Comparison of ENCODE assay signal across 8 cellular contexts in the genomic region with DNA sequence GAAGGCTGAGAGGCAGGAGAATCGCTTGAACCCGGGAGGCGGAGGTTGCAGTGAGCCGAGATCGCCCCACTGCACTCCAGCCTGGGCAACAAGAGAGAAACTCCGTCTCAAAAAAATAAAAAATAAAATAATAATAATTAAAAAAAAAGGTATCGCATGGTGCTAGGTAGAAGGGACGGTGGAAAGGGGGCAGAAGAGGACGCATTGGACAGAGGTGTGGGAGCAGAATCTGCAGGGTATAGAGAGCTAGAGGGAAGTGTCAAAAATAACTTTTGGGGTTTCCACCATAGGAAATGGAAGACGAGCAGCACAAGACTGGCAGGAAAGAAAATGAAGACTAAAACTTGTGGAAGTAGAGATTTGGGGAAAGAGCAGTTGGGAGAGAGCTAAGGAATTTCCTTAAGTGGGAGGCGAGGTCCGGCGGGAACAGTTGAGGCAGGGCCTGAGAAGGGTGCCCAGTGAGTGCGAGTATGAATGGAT. TPM values are rescaled to one million over a fixed set of nuclear protein-coding genes. Genes with fewer than 3 reads are reported as not detected.
DNase-seq lines count a peak whose midpoint lies in the region; ATAC-seq and TF ChIP-seq lines count a peak whose summit lies in the region.

No MANE protein-coding gene starts in this region.

- intact Hi-C loops in PC-3 (cut with micrococcal nuclease) = loop anchor here (5.0 to 10.0 kb wide), 2 partner anchors 106 to 339 kb away; partner anchors contain the start of gene RAF1

- peak overlapping the region; percentile 93 for H3K9ac ChIP-seq in PC-3 (ENCODE audit: low read length)
- H3K9ac ChIP-seq in endodermal cell (ENCODE audit: extremely low read depth, low read length, poor library complexity, severe bottlenecking) = peak overlapping the region; percentile 90
- no peak overlapping the region for H3K9ac ChIP-seq in neural progenitor cell

- H3K4me1 ChIP-seq in PC-3 (ENCODE audit: insufficient read depth, low read length) (peaks cover 16% of the 10 kb centered on the region), endodermal cell (ENCODE audit: control insufficient read depth, insufficient read depth, low read length) (peaks cover 9% of the 10 kb centered on the region), neural progenitor cell (peaks cover 12% of the 10 kb centered on the region)

- H4K20me1 ChIP-seq in PC-3 (ENCODE audit: low read length) (peaks cover 36% of the 10 kb centered on the region), neural progenitor cell (ENCODE audit: low read depth) (peaks cover 40% of the 10 kb centered on the region)

- peaks cover 26% of the 10 kb centered on the region for H3K4me1 Mint-ChIP-seq in endodermal cell
- peaks cover 26% of the 10 kb centered on the region for H3K4me1 Mint-ChIP-seq in neural progenitor cell

- POLR2A ChIA-PET in PC-3 (lab: Charles Lee; ENCODE audit: unreplicated experiment) = no interaction called here

- WGBS in endodermal cell (ENCODE audit: insufficient coverage in 1 of 2, insufficient read length in 1 of 2), 2 experiments = 28 to 41% methylated on average over 8 to 13 of the region's 14 CpGs

- TSS peak; percentile 87 for BruUV-seq in PC-3 (replicated peaks; lab: Mats Ljungman, UMichigan)

- no peaks in the 10 kb centered on the region for H3K9me3 ChIP-seq in PC-3 (ENCODE audit: low read length)
- H3K9me3 ChIP-seq in endodermal cell (ENCODE audit: control insufficient read depth, low read length) = no peaks in the 10 kb centered on the region
- no peaks in the 10 kb centered on the region for H3K9me3 ChIP-seq in neural progenitor cell (ENCODE audit: low read depth)

- peak overlapping the region; percentile 82 for H3K4me2 ChIP-seq in PC-3 (ENCODE audit: low read length)
- H3K4me2 ChIP-seq in neural progenitor cell = peak overlapping the region; percentile 93

- H3K27ac Mint-ChIP-seq in endodermal cell (peak overlapping the region; percentile 95), neural progenitor cell (peak overlapping the region; percentile 34)

- H3K4me3 Mint-ChIP-seq in endodermal cell (peak overlapping the region; percentile 77), neural progenitor cell (peak overlapping the region; percentile 86)

- H3F3A ChIP-seq in PC-3 (ENCODE audit: low read length, unreplicated experiment) (no peaks in the 10 kb centered on the region), neural progenitor cell (ENCODE audit: low read depth) (peaks cover 3% of the 10 kb centered on the region)

- H3K27me3 ChIP-seq in PC-3 (ENCODE audit: low read length) (no peaks in the 10 kb centered on the region), endodermal cell (ENCODE audit: control insufficient read depth, insufficient read depth, low read length, poor library complexity, severe bottlenecking) (no peaks in the 10 kb centered on the region), neural progenitor cell (peaks cover 11% of the 10 kb centered on the region)

- H3K4me3 ChIP-seq in GM12864 (ENCODE audit: low read depth, low read length) (peak overlapping the region; percentile 97), PC-3 (ENCODE audit: low read length) (peak overlapping the region; percentile 78), endodermal cell (ENCODE audit: low read length) (peak overlapping the region; percentile 96), neural progenitor cell (peak overlapping the region; percentile 70)

- no peaks in the 10 kb centered on the region for H3K9me3 Mint-ChIP-seq in endodermal cell
- no peaks in the 10 kb centered on the region for H3K9me3 Mint-ChIP-seq in neural progenitor cell

- CTCF ChIA-PET in PC-3 (lab: Charles Lee) = no interaction called here

- TF ChIP-seq CTCF in GM12864 (IDR thresholded peaks at IDR 0.05; ENCODE audit: low read depth, low read length, missing control alignments) (no peak), PC-3 (conservative IDR thresholded peaks at IDR 0.05; ENCODE audit: low read depth, low read length) (no peak), endodermal cell (conservative IDR thresholded peaks at IDR 0.05) (no peak), neural progenitor cell (IDR thresholded peaks at IDR 0.05) (no peak)

- H3K27ac ChIP-seq in PC-3 (ENCODE audit: low read length) (peak overlapping the region; percentile 47), endodermal cell (ENCODE audit: low read depth, low read length) (peak overlapping the region; percentile 45), neural progenitor cell (no peak overlapping the region)

- DNase-seq in GM12864 (ENCODE audit: low read depth) = no peak
- no peak for DNase-seq in PC-3
- DNase-seq in endodermal cell = no peak
- DNase-seq in neural progenitor cell (ENCODE audit: low spot score) = no peak
- no peak for DNase-seq in NCI-H2107 (lab: John Stamatoyannopoulos, UW)
- no peak for DNase-seq in NCI-H2029 (lab: John Stamatoyannopoulos, UW)
- DNase-seq in COLO668 (lab: John Stamatoyannopoulos, UW; ENCODE audit: unreplicated experiment) = no peak

- H3K36me3 Mint-ChIP-seq in endodermal cell (ENCODE audit: low read depth) = no peaks in the 10 kb centered on the region
- H3K36me3 Mint-ChIP-seq in neural progenitor cell = no peaks in the 10 kb centered on the region

- peaks cover 5% of the 10 kb centered on the region for H3K27me3 Mint-ChIP-seq in endodermal cell (ENCODE audit: insufficient read depth)
- H3K27me3 Mint-ChIP-seq in neural progenitor cell (ENCODE audit: insufficient read depth, low read depth) = no peaks in the 10 kb centered on the region

- no peaks in the 10 kb centered on the region for H3K9me2 ChIP-seq in PC-3 (replicated peaks; ENCODE audit: low read length)

- H2AFZ ChIP-seq in PC-3 (ENCODE audit: low read length) (peak overlapping the region; percentile 99), neural progenitor cell (replicated peaks) (peak overlapping the region; percentile 94)

- H3K79me2 ChIP-seq in PC-3 (ENCODE audit: low read length) = peaks cover 44% of the 10 kb centered on the region
- H3K79me2 ChIP-seq in neural progenitor cell (ENCODE audit: low read depth) = peaks cover 44% of the 10 kb centered on the region

- H3K36me3 ChIP-seq in PC-3 (ENCODE audit: low read depth, low read length) (no peaks in the 10 kb centered on the region), endodermal cell (ENCODE audit: control insufficient read depth, insufficient read depth, low read length) (no peaks in the 10 kb centered on the region), neural progenitor cell (no peaks in the 10 kb centered on the region)

- ATAC-seq in PC-3 (no peak), HG03039 (IDR thresholded peaks at IDR 0.05; ENCODE audit: unreplicated experiment) (no peak)

RNA-seq across cellular contexts. Expression of gene MKRN2, which starts 0.6 kb away (rescaled TPM):
- 41.6 and 45.8 TPM in 2 replicates for total RNA-seq in PC-3 (2014; rRNA removed)
- total RNA-seq in endodermal cell = 10 to 100 TPM; 18.8 to 23.3 TPM
- polyA plus RNA-seq in endodermal cell (2013, experiment 1 of 2) = 36.3 TPM
- polyA plus RNA-seq in endodermal cell (2013, experiment 2 of 2) = 32.6 TPM
- total RNA-seq in neural progenitor cell (ENCODE audit: low replicate concordance) = 26.2 and 26.5 TPM in 2 replicates

RNA-seq across cellular contexts. Expression of gene MKRN2OS, which starts 11.0 kb away (rescaled TPM):
- 6.6 and 7.9 TPM in 2 replicates for total RNA-seq in PC-3 (2014; rRNA removed)
- total RNA-seq in endodermal cell = under 1 TPM in 1 of 2 donors, not detected in 1; 0.84 TPM
- polyA plus RNA-seq in endodermal cell (2013, experiment 1 of 2) = not detected
- not detected for polyA plus RNA-seq in endodermal cell (2013, experiment 2 of 2)
- not detected in 2 replicates for total RNA-seq in neural progenitor cell (ENCODE audit: low replicate concordance)
